In genomic region chr1:153534226-153534932, GRCh38 we compare ENCODE assay signal across 10 cellular contexts. TPM values are rescaled to one million over a fixed set of nuclear protein-coding genes. Genes with fewer than 3 reads are reported as not detected.
A peak's percentile ranks its signal among the peaks of the same experiment; 100 is the strongest.
DNase-seq lines count a peak whose midpoint lies in the region; ATAC-seq and TF ChIP-seq lines count a peak whose summit lies in the region.
"Had no signal": no experiment of that assay in that cellular context is flagged by ENCODE, and none has a peak within 500 bp of the region (broad histone marks: within the 10 kb centered on the region; RNA-seq: fewer than 3 reads in every experiment).

No MANE protein-coding gene starts in this region.

- peaks cover 49% of the 10 kb centered on the region for H3K36me3 Mint-ChIP-seq in effector memory CD8-positive, alpha-beta T cell (ENCODE audit: insufficient read depth)
- H3K36me3 Mint-ChIP-seq in nephron (ENCODE audit: low read depth) (no peaks in the 10 kb centered on the region), endodermal cell (ENCODE audit: low read depth) (no peaks in the 10 kb centered on the region)

- H3K36me3 ChIP-seq in PC-9 (ENCODE audit: low read depth), result peaks cover 11% of the 10 kb centered on the region
- H3K36me3 ChIP-seq in endodermal cell (ENCODE audit: control insufficient read depth, insufficient read depth, low read length), result no peaks in the 10 kb centered on the region

- DNase-seq in AG20443 (ENCODE audit: low spot score) (peak; percentile 45), PC-9 (peak in 1 of 2 experiments; percentile 58), endodermal cell (no peak)
- no peak for DNase-seq in effector memory CD8-positive, alpha-beta T cell
- DNase-seq: activated CD8-positive, alpha-beta memory T cell treated with anti-CD3 and anti-CD28 coated beads for 24 hours had no signal

- intact Hi-C loops in PC-9 (cut with micrococcal nuclease; ENCODE audit: unreplicated experiment), result loop anchor here (10.0 kb wide), 1 partner anchor 430 kb away; the partner anchor contains the start of genes CREB3L4 and SLC39A1

- no peak for ATAC-seq in effector memory CD8-positive, alpha-beta T cell (replicated peaks)
- ATAC-seq in GM21447 (IDR thresholded peaks at IDR 0.05; ENCODE audit: unreplicated experiment), result no peak
- ATAC-seq in GM19467 (IDR thresholded peaks at IDR 0.05; ENCODE audit: unreplicated experiment), result no peak
- no peak for ATAC-seq in GM18502 (IDR thresholded peaks at IDR 0.05; ENCODE audit: poor library complexity, unreplicated experiment)

- no peak overlapping the region for H2AFZ ChIP-seq in PC-9

- H3K9me3 ChIP-seq in PC-9 (ENCODE audit: insufficient read depth, low read depth), result no peaks in the 10 kb centered on the region
- no peaks in the 10 kb centered on the region for H3K9me3 ChIP-seq in endodermal cell (ENCODE audit: control insufficient read depth, low read length)

- H3K27ac ChIP-seq in PC-9 (peak overlapping the region; percentile 81), endodermal cell (ENCODE audit: low read depth, low read length) (no peak overlapping the region)

- 93 to 94% methylated on average over 4 to 7 of the region's 7 CpGs for WGBS in endodermal cell (ENCODE audit: insufficient coverage in 1 of 2, insufficient read length in 1 of 2), 2 experiments

- H3K4me1 ChIP-seq in PC-9 (replicated peaks; ENCODE audit: insufficient read depth) (peaks cover 58% of the 10 kb centered on the region), endodermal cell (ENCODE audit: control insufficient read depth, insufficient read depth, low read length) (peaks cover 6% of the 10 kb centered on the region)

- no peaks in the 10 kb centered on the region for H3K27me3 Mint-ChIP-seq in effector memory CD8-positive, alpha-beta T cell
- H3K27me3 Mint-ChIP-seq in nephron (ENCODE audit: low read depth) (peaks cover 4% of the 10 kb centered on the region), endodermal cell (ENCODE audit: insufficient read depth) (peaks cover 26% of the 10 kb centered on the region)

- POLR2A ChIA-PET in PC-9 (lab: Charles Lee; ENCODE audit: unreplicated experiment), result interaction anchor here (0.6 to 2.5 kb wide), 6 partner anchors 11 to 34 kb away, joined by 4 to 25 read pairs (median 12); partner anchors contain the start of gene S100A4

- TSS peak; percentile 58 for BruUV-seq in PC-9 (replicated peaks; lab: Mats Ljungman, UMichigan)

- CTCF ChIA-PET in PC-9 (lab: Charles Lee), result interaction anchor here (1.1 to 2.2 kb wide), 3 partner anchors 19 to 80 kb away, joined by 3 to 20 read pairs (median 12); no protein-coding TSS in a partner anchor

- TF ChIP-seq CTCF in PC-9 (conservative IDR thresholded peaks at IDR 0.05) (no peak), nephron (IDR thresholded peaks at IDR 0.05; ENCODE audit: unreplicated experiment in 3 of 3) (no peak), endodermal cell (conservative IDR thresholded peaks at IDR 0.05) (no peak)

- peaks cover 73% of the 10 kb centered on the region for H3F3A ChIP-seq in PC-9 (ENCODE audit: insufficient read depth, low read depth)

- peaks cover 10% of the 10 kb centered on the region for H4K20me1 ChIP-seq in PC-9 (ENCODE audit: insufficient read depth)

- no peaks in the 10 kb centered on the region for H3K9me3 Mint-ChIP-seq in effector memory CD8-positive, alpha-beta T cell
- H3K9me3 Mint-ChIP-seq in nephron, result no peaks in the 10 kb centered on the region
- no peaks in the 10 kb centered on the region for H3K9me3 Mint-ChIP-seq in endodermal cell

- H3K27me3 ChIP-seq in PC-9 (ENCODE audit: insufficient read depth, low read depth) (no peaks in the 10 kb centered on the region), endodermal cell (ENCODE audit: control insufficient read depth, insufficient read depth, low read length, poor library complexity, severe bottlenecking) (peaks cover 9% of the 10 kb centered on the region)

- H3K4me1 Mint-ChIP-seq in effector memory CD8-positive, alpha-beta T cell (ENCODE audit: low read depth in 2 of 2), result peaks cover 52 to 57% of the 10 kb centered on the region in 2 donors
- H3K4me1 Mint-ChIP-seq in nephron, result peaks cover 38% of the 10 kb centered on the region
- H3K4me1 Mint-ChIP-seq in endodermal cell, result peaks cover 27% of the 10 kb centered on the region

- peak overlapping the region; percentile 91 to 95 for H3K27ac Mint-ChIP-seq in effector memory CD8-positive, alpha-beta T cell
- peak overlapping the region in 1 of 3 experiments; percentile 38 for H3K27ac Mint-ChIP-seq in nephron
- no peak overlapping the region for H3K27ac Mint-ChIP-seq in endodermal cell

- H3K4me3 Mint-ChIP-seq in effector memory CD8-positive, alpha-beta T cell, result peak overlapping the region; percentile 88 to 92
- H3K4me3 Mint-ChIP-seq in nephron (peak overlapping the region in 2 of 3 experiments; percentile 19 to 34), endodermal cell (no peak overlapping the region)

- peaks cover 21% of the 10 kb centered on the region for H3K79me2 ChIP-seq in PC-9 (ENCODE audit: low read depth)

- H3K9ac ChIP-seq in endodermal cell (ENCODE audit: extremely low read depth, low read length, poor library complexity, severe bottlenecking), result no peak overlapping the region

- H3K9me2 ChIP-seq in PC-9 (ENCODE audit: insufficient read depth), result no peaks in the 10 kb centered on the region

- H3K4me3 ChIP-seq in PC-9 (peak overlapping the region; percentile 85), endodermal cell (ENCODE audit: low read length) (no peak overlapping the region)

- H3K4me2 ChIP-seq in PC-9, result peak overlapping the region; percentile 97

RNA-seq across cellular contexts. Expression of gene S100A6, which starts 1.4 kb away (rescaled TPM):
- total RNA-seq in PC-9 (2021) (873 and 994 TPM in 2 replicates), endodermal cell (1 to 10 TPM; 3.7 to 7.5 TPM)
- polyA plus RNA-seq in endodermal cell (2013, experiment 1 of 2), result 25.5 TPM
- 34.9 TPM for polyA plus RNA-seq in endodermal cell (2013, experiment 2 of 2)
- polyA plus RNA-seq: neural cell had no signal

RNA-seq across cellular contexts. Expression of gene S100A5, which starts 6.4 kb away (rescaled TPM):
- total RNA-seq in PC-9 (2021) (7.2 and 11.1 TPM in 2 replicates), endodermal cell (not detected)
- not detected for polyA plus RNA-seq in endodermal cell (2013, experiment 1 of 2)
- not detected for polyA plus RNA-seq in endodermal cell (2013, experiment 2 of 2)
- polyA plus RNA-seq: neural cell had no signal

RNA-seq across cellular contexts. Expression of gene S100A4, which starts 11.2 kb away (rescaled TPM):
- 303 and 346 TPM in 2 replicates for total RNA-seq in PC-9 (2021)
- 1 to 10 TPM; 4.9 to 6.2 TPM for total RNA-seq in endodermal cell
- polyA plus RNA-seq in endodermal cell (2013, experiment 1 of 2), result 24.8 TPM
- 24.1 TPM for polyA plus RNA-seq in endodermal cell (2013, experiment 2 of 2)
- polyA plus RNA-seq: neural cell had no signal

RNA-seq across cellular contexts. Expression of gene S100A3, which starts 14.7 kb away (rescaled TPM):
- total RNA-seq in PC-9 (2021), result 1.5 and 2.4 TPM in 2 replicates
- not detected for total RNA-seq in endodermal cell
- polyA plus RNA-seq in endodermal cell (2013, experiment 1 of 2), result 0.46 TPM
- polyA plus RNA-seq in endodermal cell (2013, experiment 2 of 2), result 0.58 TPM
- polyA plus RNA-seq: neural cell had no signal

RNA-seq across cellular contexts. Expression of gene S100A2, which starts 31.3 kb away (rescaled TPM):
- 145 and 147 TPM in 2 replicates for total RNA-seq in PC-9 (2021)
- total RNA-seq in endodermal cell, result 1 to 10 TPM in 1 of 2 donors, under 1 TPM in 1; 0.92 to 3.1 TPM
- polyA plus RNA-seq in endodermal cell (2013, experiment 1 of 2), result not detected
- polyA plus RNA-seq in endodermal cell (2013, experiment 2 of 2), result not detected
- polyA plus RNA-seq: neural cell had no signal

Comparison
In these comparisons a context has a peak if more than half of its experiments do, and no peak if none do; other contexts are left out.
1. RNA of gene S100A6, which starts 1.4 kb away (total RNA-seq): 873 to 994 TPM in PC-9; 3.7 to 7.5 TPM in endodermal cell; every median in the first group is over 100 times any median in the second.
2. RNA of gene S100A4, which starts 11.2 kb away (total RNA-seq): 303 to 346 TPM in PC-9; 4.9 to 6.2 TPM in endodermal cell; every median in the first group is over 10 times any median in the second.